ENCODE assay signal across 8 cellular contexts in genomic region chr2:112259509-112260294, GRCh38. TPM values are rescaled to one million over a fixed set of nuclear protein-coding genes. Genes with fewer than 3 reads are reported as not detected.
DNase-seq lines count a peak whose midpoint lies in the region; ATAC-seq lines count a peak whose summit lies in the region.

No MANE protein-coding gene starts in this region.

- intact Hi-C loops in activated CD4-positive, alpha-beta T cell treated with anti-CD3 and anti-CD28 coated beads for 36 hours (cut with DNase I, micrococcal nuclease), result loop anchor here (1.0 to 10.0 kb wide), 6 partner anchors 16 to 377 kb away; partner anchors contain the start of genes RGPD8 (in 2 of the 2), ZC3H6 (in 2 of the 2), ANAPC1 (in 1 of the 2) and POLR1B (in 1 of the 2)

- peaks cover 1% of the 10 kb centered on the region for H3K27me3 Mint-ChIP-seq in activated CD4-positive, alpha-beta T cell treated with anti-CD3 and anti-CD28 coated beads for 36 hours

- peak overlapping the region; percentile 16 for H3K4me3 Mint-ChIP-seq in activated CD4-positive, alpha-beta T cell treated with anti-CD3 and anti-CD28 coated beads for 36 hours

- POLR2A ChIA-PET in activated CD4-positive, alpha-beta T cell treated with anti-CD3 and anti-CD28 coated beads for 36 hours (lab: Charles Lee), result no interaction called here

- H3K4me1 Mint-ChIP-seq in activated CD4-positive, alpha-beta T cell treated with anti-CD3 and anti-CD28 coated beads for 36 hours, result peaks cover 22% of the 10 kb centered on the region

- CTCF ChIA-PET in activated CD4-positive, alpha-beta T cell treated with anti-CD3 and anti-CD28 coated beads for 36 hours (lab: Charles Lee), result interaction anchor here (0.6 to 3.6 kb wide), 13 partner anchors 9 to 221 kb away, joined by 3 to 33 read pairs (median 5); no protein-coding TSS in a partner anchor

- peak; percentile 32 for ATAC-seq in HG02763 (IDR thresholded peaks at IDR 0.05; ENCODE audit: unreplicated experiment)
- ATAC-seq in activated CD4-positive, alpha-beta T cell treated with anti-CD3 and anti-CD28 coated beads for 36 hours, result peak; percentile 49

- DNase-seq in EL, result peak; percentile 75
- DNase-seq in NCI-H446 treated with DMSO at 0.1 percent for 48 hours (lab: John Stamatoyannopoulos, UW), result peak; percentile 34
- DNase-seq in activated CD4-positive, alpha-beta T cell treated with anti-CD3 and anti-CD28 coated beads for 36 hours, result peak; percentile 92
- DNase-seq in cerebellum (ENCODE audit: low spot score), result peak; percentile 60
- peak; percentile 89 for DNase-seq in left kidney (ENCODE audit: low read depth, low spot score)
- peak; percentile 76 to 78 for DNase-seq in stimulated activated CD4-positive, alpha-beta T cell treated with anti-CD3 and anti-CD28 coated beads, Interleukin-4, amount 100 ng/mL, for 4 hours
- DNase-seq in NCI-H1105 (lab: John Stamatoyannopoulos, UW), result no peak

- H3K27ac Mint-ChIP-seq in activated CD4-positive, alpha-beta T cell treated with anti-CD3 and anti-CD28 coated beads for 36 hours, result peak overlapping the region; percentile 76

- H3K9me3 Mint-ChIP-seq in activated CD4-positive, alpha-beta T cell treated with anti-CD3 and anti-CD28 coated beads for 36 hours (ENCODE audit: low read depth), result peaks cover 5% of the 10 kb centered on the region

- H3K36me3 Mint-ChIP-seq in activated CD4-positive, alpha-beta T cell treated with anti-CD3 and anti-CD28 coated beads for 36 hours (ENCODE audit: low read depth), result no peaks in the 10 kb centered on the region

RNA-seq across cellular contexts. Expression of gene ZC3H8, which starts 4.9 kb away (rescaled TPM):
- 10 to 100 TPM; 21.6 to 27.1 TPM for total RNA-seq in activated CD4-positive, alpha-beta T cell treated with anti-CD3 and anti-CD28 coated beads for 36 hours
- 23.7 TPM for total RNA-seq in cerebellum

RNA-seq across cellular contexts. Expression of gene ZC3H6, which starts 15.7 kb away (rescaled TPM):
- 10 to 100 TPM; 15.1 to 15.3 TPM for total RNA-seq in activated CD4-positive, alpha-beta T cell treated with anti-CD3 and anti-CD28 coated beads for 36 hours
- 25.8 TPM for total RNA-seq in cerebellum
